24 cellular contexts compared by ENCODE assay signal in the genomic region with DNA sequence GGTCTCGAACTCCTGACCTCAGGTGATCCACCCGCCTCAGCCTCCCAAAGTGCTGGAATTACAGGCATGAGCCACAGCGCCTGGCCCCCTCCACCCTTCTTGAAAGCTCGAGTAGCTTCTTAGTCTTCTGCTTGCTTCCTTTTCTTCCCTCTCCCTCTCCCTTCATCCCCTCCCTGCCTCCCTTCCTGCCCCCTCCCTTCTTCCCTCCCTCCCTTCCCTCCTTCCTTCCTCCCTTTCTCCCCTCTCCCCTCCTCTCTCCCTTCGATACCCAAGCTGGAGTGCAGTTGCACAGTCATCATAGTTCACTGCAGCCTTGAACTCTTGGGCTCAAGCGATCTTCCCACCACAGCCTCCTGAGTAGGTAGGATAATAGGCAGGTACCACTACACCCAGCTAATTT.
"Had no signal": no experiment of that assay in that cellular context is flagged by ENCODE, and none has a peak within 500 bp of the region (broad histone marks: within the 10 kb centered on the region; RNA-seq: fewer than 3 reads in every experiment).

No MANE protein-coding gene starts in this region.

- DNase-seq: effector memory CD4-positive, alpha-beta T cell; esophagus squamous epithelium; foreskin fibroblast; glutamatergic neuron; immature natural killer cell; left ventricle myocardium inferior; lower lobe of right lung; midbrain; nucleus accumbens; ovary; sigmoid colon; stimulated activated CD4-positive, alpha-beta T cell treated with anti-CD3 and anti-CD28 coated beads, Interleukin-2, amount 100 ng/mL, for 24 hours; stimulated activated CD4-positive, alpha-beta T cell treated with anti-CD3 and anti-CD28 coated beads, Interleukin-4, amount 100 ng/mL, for 4 hours; stimulated activated naive CD4-positive, alpha-beta T cell; stomach; substantia nigra had no signal

- H3K27ac ChIP-seq: epithelial cell of prostate, esophagus squamous epithelium, left ventricle myocardium inferior, lower lobe of right lung, neural progenitor cell, ovary, right atrium auricular region, sigmoid colon, skin epidermis, stomach had no signal

- H3K27me3 ChIP-seq: esophagus squamous epithelium, gastroesophageal sphincter, neural progenitor cell, ovary, right atrium auricular region, sigmoid colon, stomach had no signal

- ATAC-seq: gastroesophageal sphincter; lower lobe of right lung; natural killer cell treated with Interleukin-12 subunit alpha and Interleukin-12 subunit beta and Interleukin-15 and Interleukin-18, amount 100 ng/mL, for 72 hours had no signal

- H3K36me3 ChIP-seq: ovary, sigmoid colon had no signal

- H3K4me3 Mint-ChIP-seq: immature natural killer cell; memory B cell; natural killer cell treated with Interleukin-12 subunit alpha and Interleukin-12 subunit beta and Interleukin-15 and Interleukin-18, amount 100 ng/mL, for 72 hours; neural progenitor cell had no signal

- H3K4me3 ChIP-seq: esophagus squamous epithelium, gastroesophageal sphincter, left ventricle myocardium inferior, lower lobe of right lung, neural progenitor cell, ovary, right atrium auricular region, sigmoid colon, skin epidermis, stomach had no signal

- H3K27ac Mint-ChIP-seq: neural progenitor cell, type B pancreatic cell had no signal

- H3K4me1 ChIP-seq: neural progenitor cell had no signal

- H3K4me1 Mint-ChIP-seq: neural progenitor cell had no signal

- H3K9me3 Mint-ChIP-seq: immature natural killer cell; memory B cell; natural killer cell treated with Interleukin-12 subunit alpha and Interleukin-12 subunit beta and Interleukin-15 and Interleukin-18, amount 100 ng/mL, for 72 hours; neural progenitor cell; type B pancreatic cell had no signal

- H3K27me3 Mint-ChIP-seq: memory B cell; natural killer cell treated with Interleukin-12 subunit alpha and Interleukin-12 subunit beta and Interleukin-15 and Interleukin-18, amount 100 ng/mL, for 72 hours; type B pancreatic cell had no signal

- H3K9me3 ChIP-seq: esophagus squamous epithelium, gastroesophageal sphincter, left ventricle myocardium inferior, lower lobe of right lung, ovary, right atrium auricular region, sigmoid colon, stomach had no signal
